In genomic region chr22:37672920-37673453, GRCh38 we compare ENCODE assay signal across 15 cellular contexts. TPM values are rescaled to one million over a fixed set of nuclear protein-coding genes. Genes with fewer than 3 reads are reported as not detected.
DNase-seq lines count a peak whose midpoint lies in the region; ATAC-seq, FAIRE-seq and TF ChIP-seq lines count a peak whose summit lies in the region.
"Had no signal": no experiment of that assay in that cellular context is flagged by ENCODE, and none has a peak within 500 bp of the region (broad histone marks: within the 10 kb centered on the region; RNA-seq: fewer than 3 reads in every experiment).

No MANE protein-coding gene starts in this region.

- no peak overlapping the region for H3K4me3 Mint-ChIP-seq in activated CD4-positive, alpha-beta T cell treated with anti-CD3 and anti-CD28 coated beads for 36 hours
- H3K4me3 Mint-ChIP-seq in stimulated activated naive CD8-positive, alpha-beta T cell treated with anti-CD3 and anti-CD28 coated beads, Interleukin-15, amount 100 ng/mL, for 72 hours = peak overlapping the region; percentile 55 to 68

- no peak for ATAC-seq in activated CD4-positive, alpha-beta T cell treated with anti-CD3 and anti-CD28 coated beads for 36 hours
- no peak for ATAC-seq in stimulated activated naive CD8-positive, alpha-beta T cell treated with anti-CD3 and anti-CD28 coated beads, Interleukin-15, amount 100 ng/mL, for 72 hours
- ATAC-seq: Right ventricle myocardium inferior had no signal

- CTCF ChIA-PET in activated CD4-positive, alpha-beta T cell treated with anti-CD3 and anti-CD28 coated beads for 36 hours (lab: Charles Lee) = interaction anchor here (0.5 to 5.7 kb wide), 7 partner anchors 8 to 49 kb away, joined by 3 to 36 read pairs (median 4); partner anchors contain the start of gene PDXP
- CTCF ChIA-PET in H1 (lab: Charles Lee; ENCODE audit: partially characterized antibody) = interaction anchor here (1.4 to 16.3 kb wide), 6 partner anchors 9 to 77 kb away, joined by 3 to 261 read pairs (median 12); partner anchors contain the start of genes PDXP and SH3BP1

- no peak overlapping the region for H4K5ac ChIP-seq in H1 (ENCODE audit: insufficient read length, low read depth, low read length)

- H2BK5ac ChIP-seq in H1 (ENCODE audit: low read depth, low read length) = no peak overlapping the region

- no peak overlapping the region for H2BK120ac ChIP-seq in H1 (replicated peaks; ENCODE audit: low read depth, low read length)

- DNase-seq in activated CD4-positive, alpha-beta T cell treated with anti-CD3 and anti-CD28 coated beads for 36 hours = peak; percentile 51
- no peak for DNase-seq in activated CD4-positive, alpha-beta T cell treated with anti-CD3 and anti-CD28 coated beads, Interleukin-2, amount 50 U/mL, for 1 hour
- DNase-seq in H1 (ENCODE audit: low read depth in 1 of 2, low spot score in 2 of 2) = no peak
- DNase-seq in stimulated activated naive CD8-positive, alpha-beta T cell treated with anti-CD3 and anti-CD28 coated beads, Interleukin-15, amount 100 ng/mL, for 72 hours = peak in 1 of 2 donors; percentile 25
- no peak for DNase-seq in midbrain (lab: John Stamatoyannopoulos, UW)
- DNase-seq in NCI-H187 treated with DMSO at 0.1 percent for 48 hours (lab: John Stamatoyannopoulos, UW) = no peak
- no peak for DNase-seq in stimulated activated CD4-positive, alpha-beta T cell treated with anti-CD3 and anti-CD28 coated beads, Interleukin-2, amount 100 ng/mL, for 48 hours
- DNase-seq: 8988T, foreskin fibroblast, NCI-H524 treated with DMSO at 0.1 percent for 48 hours, retina, substantia nigra had no signal

- peaks cover 7% of the 10 kb centered on the region for H3K36me3 Mint-ChIP-seq in activated CD4-positive, alpha-beta T cell treated with anti-CD3 and anti-CD28 coated beads for 36 hours (ENCODE audit: low read depth)

- H3K4me2 ChIP-seq in OCI-LY3 (ENCODE audit: low read length) (peak overlapping the region; percentile 27; the same call in 1 of the 2 replicates), H1 (ENCODE audit: insufficient read depth in 1 of 2, low read depth in 2 of 2, low read length in 2 of 2) (no peak overlapping the region)

- H3K56ac ChIP-seq in H1 (replicated peaks; ENCODE audit: insufficient read length, low read depth, low read length) = no peak overlapping the region

- peak overlapping the region; percentile 31 for H3K27ac Mint-ChIP-seq in activated CD4-positive, alpha-beta T cell treated with anti-CD3 and anti-CD28 coated beads for 36 hours
- no peak overlapping the region for H3K27ac Mint-ChIP-seq in stimulated activated naive CD8-positive, alpha-beta T cell treated with anti-CD3 and anti-CD28 coated beads, Interleukin-15, amount 100 ng/mL, for 72 hours

- no peak overlapping the region for H3K4ac ChIP-seq in H1 (replicated peaks; ENCODE audit: insufficient read length, low read depth, low read length)

- H3K4me1 ChIP-seq in OCI-LY3 (ENCODE audit: low read length) (peaks cover 31% of the 10 kb centered on the region), H1 (replicated peaks in 1 of 4; ENCODE audit: control insufficient read depth in 3 of 4, insufficient read depth in 4 of 4, low read length in 3 of 4) (peaks cover 0 to 19% (median 13%) of the 10 kb centered on the region in 4 experiments; a peak in 6 of 7 replicates)

- H2BK12ac ChIP-seq in H1 (ENCODE audit: low read depth, low read length) = no peak overlapping the region

- 78% methylated on average over 7 of the region's 11 CpGs; no CpG with 5 or more reads in 1 of the 2 experiments for WGBS in H1 (ENCODE audit: extremely low coverage in 1 of 2, insufficient coverage in 1 of 2, insufficient read length in 1 of 2, insufficient replicate concordance in 2 of 2, low coverage in 1 of 2, low lambda C conversion rate in 2 of 2, missing lambda C conversion rate in 1 of 2), 2 experiments

- no peaks in the 10 kb centered on the region for H3K9me3 ChIP-seq in OCI-LY3 (ENCODE audit: insufficient read depth, low read length)
- H3K9me3 ChIP-seq in H1 (ENCODE audit: insufficient read depth in 2 of 2, low read depth in 1 of 2, low read length in 1 of 2) = no peaks in the 10 kb centered on the region

- H4K8ac ChIP-seq in H1 (ENCODE audit: extremely low read depth, insufficient read depth, low read length) = no peak overlapping the region

- TF ChIP-seq EP300 in H1 (IDR thresholded peaks at IDR 0.05; ENCODE audit: borderline replicate concordance in 1 of 2, low read depth in 2 of 2, low read length in 2 of 2) = no peak

- H3K27me3 ChIP-seq in OCI-LY3 (ENCODE audit: low read depth, low read length) (no peaks in the 10 kb centered on the region), H1 (replicated peaks in 1 of 4; ENCODE audit: control insufficient read depth in 3 of 4, extremely low read depth in 1 of 4, insufficient read depth in 3 of 4, low read length in 3 of 4) (peaks cover 0 to 2% (median 0%) of the 10 kb centered on the region in 4 experiments; a peak in 1 of 7 replicates)

- intact Hi-C loops in activated CD4-positive, alpha-beta T cell treated with anti-CD3 and anti-CD28 coated beads for 36 hours (cut with DNase I, micrococcal nuclease) = loop anchor here in 1 of 2 experiments (10.0 kb wide), 1 partner anchor 1082 kb away; the partner anchor contains the start of gene SUN2

- H3K4me1 Mint-ChIP-seq in activated CD4-positive, alpha-beta T cell treated with anti-CD3 and anti-CD28 coated beads for 36 hours = peaks cover 62% of the 10 kb centered on the region
- peaks cover 77% of the 10 kb centered on the region for H3K4me1 Mint-ChIP-seq in stimulated activated naive CD8-positive, alpha-beta T cell treated with anti-CD3 and anti-CD28 coated beads, Interleukin-15, amount 100 ng/mL, for 72 hours

- H3K36me3 ChIP-seq in OCI-LY3 (replicated peaks; ENCODE audit: low read depth, low read length) (peaks cover 3% of the 10 kb centered on the region), H1 (ENCODE audit: control insufficient read depth in 2 of 4, insufficient read depth in 4 of 4, low read length in 3 of 4) (no peaks in the 10 kb centered on the region)

- TF ChIP-seq POLR2A in H1 (IDR thresholded peaks at IDR 0.05; ENCODE audit: control extremely low read depth in 1 of 2, low read depth in 2 of 2, low read length in 2 of 2) = no peak

- peaks cover 12% of the 10 kb centered on the region; the same call in 1 of the 2 replicates for H3K79me2 ChIP-seq in OCI-LY3 (ENCODE audit: low read length)
- 0 out of 4 replicates have a peak, but pooled peaks cover 0 to 2% of the 10 kb centered on the region in 2 experiments for H3K79me2 ChIP-seq in H1 (ENCODE audit: control insufficient read depth in 1 of 2, insufficient read depth in 2 of 2, low read length in 2 of 2)

- no peaks in the 10 kb centered on the region for H3K27me3 Mint-ChIP-seq in activated CD4-positive, alpha-beta T cell treated with anti-CD3 and anti-CD28 coated beads for 36 hours
- no peaks in the 10 kb centered on the region for H3K27me3 Mint-ChIP-seq in stimulated activated naive CD8-positive, alpha-beta T cell treated with anti-CD3 and anti-CD28 coated beads, Interleukin-15, amount 100 ng/mL, for 72 hours

- no peak overlapping the region for H4K91ac ChIP-seq in H1 (replicated peaks; ENCODE audit: insufficient read length, low read length)

- H2AFZ ChIP-seq in OCI-LY3 (ENCODE audit: low read depth, low read length) = no peak overlapping the region
- H2AFZ ChIP-seq in H1 (ENCODE audit: low read length) = no peak overlapping the region

- H2BK15ac ChIP-seq in H1 (ENCODE audit: low read length) = peak overlapping the region; percentile 81; the same call in 1 of the 2 replicates

- no peak overlapping the region; the same call in 1 of the 2 replicates for H2BK20ac ChIP-seq in H1 (ENCODE audit: low read length)

- H4K20me1 ChIP-seq in OCI-LY3 (ENCODE audit: insufficient read depth, low read length) = no peaks in the 10 kb centered on the region
- peaks cover 0 to 1% of the 10 kb centered on the region in 2 experiments for H4K20me1 ChIP-seq in H1 (replicated peaks in 1 of 2; ENCODE audit: control insufficient read depth in 1 of 2, insufficient read depth in 2 of 2, low read length in 2 of 2)

- no peak for TF ChIP-seq CTCF in OCI-LY3 (IDR thresholded peaks at IDR 0.05; ENCODE audit: low read depth, low read length)
- no peak for TF ChIP-seq CTCF in H1 (IDR thresholded peaks at IDR 0.05; ENCODE audit: control extremely low read depth in 1 of 3, insufficient read depth in 1 of 3, low read depth in 1 of 3, low read length in 3 of 3)

- POLR2A ChIA-PET in activated CD4-positive, alpha-beta T cell treated with anti-CD3 and anti-CD28 coated beads for 36 hours (lab: Charles Lee) = no interaction called here
- POLR2A ChIA-PET in H1 (lab: Charles Lee; ENCODE audit: partially characterized antibody) = interaction anchor here (1.6 to 3.5 kb wide), 3 partner anchors 8 to 14 kb away, joined by 9 to 17 read pairs (median 16); partner anchors contain the start of gene PDXP

- H3K4me3 ChIP-seq in OCI-LY3 (ENCODE audit: low read length) (no peak overlapping the region), H1 (ENCODE audit: extremely low read depth in 1 of 4, insufficient read depth in 2 of 4, low read depth in 3 of 4, low read length in 4 of 4) (no peak overlapping the region)

- H3K79me1 ChIP-seq in H1 (ENCODE audit: low read depth, low read length) = no peaks in the 10 kb centered on the region

- H3K27ac ChIP-seq in OCI-LY3 (ENCODE audit: low read length) (no peak overlapping the region), H1 (ENCODE audit: low read depth, low read length) (no peak overlapping the region)

- H3K9ac ChIP-seq in OCI-LY3 (ENCODE audit: low read length) (no peak overlapping the region), H1 (replicated peaks in 1 of 4; ENCODE audit: extremely low read depth in 1 of 4, low read depth in 3 of 4, low read length in 3 of 4) (no peak overlapping the region)

- no peak overlapping the region for H3K14ac ChIP-seq in H1 (ENCODE audit: insufficient read length)

- no peak overlapping the region; the same call in 1 of the 2 replicates for H3K18ac ChIP-seq in H1 (ENCODE audit: extremely low read depth, low read length)

- H2AK5ac ChIP-seq in H1 (ENCODE audit: low read depth, low read length) = no peak overlapping the region

- no peak for FAIRE-seq in H1 (lab: Jason Lieb, UNC)
- FAIRE-seq: astrocyte had no signal

- H3K23me2 ChIP-seq in H1 (ENCODE audit: low read depth, low read length) = peaks cover 2% of the 10 kb centered on the region; the same call in 1 of the 2 replicates

- no peak overlapping the region for H3K23ac ChIP-seq in H1 (ENCODE audit: insufficient read length)

- no peak for TF ChIP-seq RAD21 in H1 (IDR thresholded peaks at IDR 0.05 in 1 of 2, conservative IDR thresholded peaks at IDR 0.05 in 1 of 2; ENCODE audit: low read depth in 2 of 2, low read length in 2 of 2)

- no peaks in the 10 kb centered on the region for H3K9me3 Mint-ChIP-seq in activated CD4-positive, alpha-beta T cell treated with anti-CD3 and anti-CD28 coated beads for 36 hours (ENCODE audit: low read depth)
- H3K9me3 Mint-ChIP-seq in stimulated activated naive CD8-positive, alpha-beta T cell treated with anti-CD3 and anti-CD28 coated beads, Interleukin-15, amount 100 ng/mL, for 72 hours = no peaks in the 10 kb centered on the region

RNA-seq across cellular contexts. Expression of gene LGALS1, which starts 2.4 kb away (rescaled TPM):
- total RNA-seq in activated CD4-positive, alpha-beta T cell treated with anti-CD3 and anti-CD28 coated beads for 36 hours = 100 to 1,000 TPM; 522 to 663 TPM
- total RNA-seq in H1 (2021; fragmentation: NEBNext Ultra II Directional; extraction: Animal tissue kit (Norgen Biotek cat#: 25700)) = 12.0 and 14.9 TPM in 2 replicates
- polyA plus RNA-seq in H1 (2011; rRNA removed) = 92.4 and 101 TPM in 2 replicates
- polyA plus RNA-seq in H1 (2011; cell fraction: cytosol; rRNA removed) = 77.6 TPM
- polyA plus RNA-seq in H1 (2011; cell fraction: nucleus; rRNA removed) = 64.0 TPM
- 11.2 to 50.4 TPM (median 33.3 TPM) in 4 replicates for polyA plus RNA-seq in H1 (2012, experiment 1 of 2)
- 38.4 TPM for polyA plus RNA-seq in H1 (2012, experiment 2 of 2)
- 39.2 TPM for polyA plus RNA-seq in H1 (2013, experiment 1 of 2)
- 36.3 TPM for polyA plus RNA-seq in H1 (2013, experiment 2 of 2)
- 15.3 and 15.5 TPM in 2 replicates for polyA minus RNA-seq in H1 (2011; rRNA and poly(A)+ RNA removed)
- polyA minus RNA-seq in H1 (2011; cell fraction: cytosol; rRNA and poly(A)+ RNA removed) = 13.3 TPM
- 14.5 TPM for polyA minus RNA-seq in H1 (2011; cell fraction: nucleus; rRNA and poly(A)+ RNA removed)

RNA-seq across cellular contexts. Expression of gene NOL12, which starts 13.2 kb away (rescaled TPM):
- 10 to 100 TPM; 37.1 to 42.3 TPM for total RNA-seq in activated CD4-positive, alpha-beta T cell treated with anti-CD3 and anti-CD28 coated beads for 36 hours
- 26.7 and 28.3 TPM in 2 replicates for total RNA-seq in H1 (2021; fragmentation: NEBNext Ultra II Directional; extraction: Animal tissue kit (Norgen Biotek cat#: 25700))
- polyA plus RNA-seq in H1 (2011; rRNA removed) = 25.3 TPM in 2 replicates
- polyA plus RNA-seq in H1 (2011; cell fraction: cytosol; rRNA removed) = 40.9 TPM
- polyA plus RNA-seq in H1 (2011; cell fraction: nucleus; rRNA removed) = 43.6 TPM
- 19.3 to 37.0 TPM (median 34.3 TPM) in 4 replicates for polyA plus RNA-seq in H1 (2012, experiment 1 of 2)
- polyA plus RNA-seq in H1 (2012, experiment 2 of 2) = 27.9 TPM
- 27.9 TPM for polyA plus RNA-seq in H1 (2013, experiment 1 of 2)
- polyA plus RNA-seq in H1 (2013, experiment 2 of 2) = 24.0 TPM
- polyA minus RNA-seq in H1 (2011; rRNA and poly(A)+ RNA removed) = 8.3 and 9.6 TPM in 2 replicates
- 8.8 TPM for polyA minus RNA-seq in H1 (2011; cell fraction: cytosol; rRNA and poly(A)+ RNA removed)
- 16.7 TPM for polyA minus RNA-seq in H1 (2011; cell fraction: nucleus; rRNA and poly(A)+ RNA removed)

RNA-seq across cellular contexts. Expression of gene PDXP, which starts 14.5 kb away (rescaled TPM):
- total RNA-seq in activated CD4-positive, alpha-beta T cell treated with anti-CD3 and anti-CD28 coated beads for 36 hours = 10 to 100 TPM; 35.8 to 37.8 TPM
- total RNA-seq in H1 (2021; fragmentation: NEBNext Ultra II Directional; extraction: Animal tissue kit (Norgen Biotek cat#: 25700)) = 35.7 and 36.6 TPM in 2 replicates
- 67.7 and 74.8 TPM in 2 replicates for polyA plus RNA-seq in H1 (2011; rRNA removed)
- polyA plus RNA-seq in H1 (2011; cell fraction: cytosol; rRNA removed) = 47.4 TPM
- 60.6 TPM for polyA plus RNA-seq in H1 (2011; cell fraction: nucleus; rRNA removed)
- polyA plus RNA-seq in H1 (2012, experiment 1 of 2) = 33.3 to 46.0 TPM (median 43.7 TPM) in 4 replicates
- polyA plus RNA-seq in H1 (2012, experiment 2 of 2) = 66.6 TPM
- 33.9 TPM for polyA plus RNA-seq in H1 (2013, experiment 1 of 2)
- polyA plus RNA-seq in H1 (2013, experiment 2 of 2) = 31.0 TPM
- 31.8 and 36.4 TPM in 2 replicates for polyA minus RNA-seq in H1 (2011; rRNA and poly(A)+ RNA removed)
- polyA minus RNA-seq in H1 (2011; cell fraction: cytosol; rRNA and poly(A)+ RNA removed) = 30.2 TPM
- 13.4 TPM for polyA minus RNA-seq in H1 (2011; cell fraction: nucleus; rRNA and poly(A)+ RNA removed)

RNA-seq across cellular contexts. Expression of gene TRIOBP, which starts 23.9 kb away (rescaled TPM):
- 10 to 100 TPM; 23.3 to 26.1 TPM for total RNA-seq in activated CD4-positive, alpha-beta T cell treated with anti-CD3 and anti-CD28 coated beads for 36 hours
- total RNA-seq in H1 (2021; fragmentation: NEBNext Ultra II Directional; extraction: Animal tissue kit (Norgen Biotek cat#: 25700)) = 27.3 and 29.1 TPM in 2 replicates
- polyA plus RNA-seq in H1 (2011; rRNA removed) = 18.2 and 36.0 TPM in 2 replicates
- polyA plus RNA-seq in H1 (2011; cell fraction: cytosol; rRNA removed) = 27.6 TPM
- polyA plus RNA-seq in H1 (2011; cell fraction: nucleus; rRNA removed) = 40.4 TPM
- 23.3 to 41.8 TPM (median 38.0 TPM) in 4 replicates for polyA plus RNA-seq in H1 (2012, experiment 1 of 2)
- 19.8 TPM for polyA plus RNA-seq in H1 (2012, experiment 2 of 2)
- polyA plus RNA-seq in H1 (2013, experiment 1 of 2) = 27.4 TPM
- 25.9 TPM for polyA plus RNA-seq in H1 (2013, experiment 2 of 2)
- 43.1 and 47.6 TPM in 2 replicates for polyA minus RNA-seq in H1 (2011; rRNA and poly(A)+ RNA removed)
- 28.8 TPM for polyA minus RNA-seq in H1 (2011; cell fraction: cytosol; rRNA and poly(A)+ RNA removed)
- polyA minus RNA-seq in H1 (2011; cell fraction: nucleus; rRNA and poly(A)+ RNA removed) = 20.8 TPM

RNA-seq across cellular contexts. Expression of gene SH3BP1, which starts 33.5 kb away (rescaled TPM):
- 10 to 100 TPM; 86.5 to 98.2 TPM for total RNA-seq in activated CD4-positive, alpha-beta T cell treated with anti-CD3 and anti-CD28 coated beads for 36 hours
- 32.4 and 40.3 TPM in 2 replicates for total RNA-seq in H1 (2021; fragmentation: NEBNext Ultra II Directional; extraction: Animal tissue kit (Norgen Biotek cat#: 25700))
- 23.9 and 34.8 TPM in 2 replicates for polyA plus RNA-seq in H1 (2011; rRNA removed)
- polyA plus RNA-seq in H1 (2011; cell fraction: cytosol; rRNA removed) = 22.8 TPM
- 50.1 TPM for polyA plus RNA-seq in H1 (2011; cell fraction: nucleus; rRNA removed)
- polyA plus RNA-seq in H1 (2012, experiment 1 of 2) = 57.5 to 65.6 TPM (median 60.4 TPM) in 4 replicates
- polyA plus RNA-seq in H1 (2012, experiment 2 of 2) = 35.9 TPM
- 21.9 TPM for polyA plus RNA-seq in H1 (2013, experiment 1 of 2)
- polyA plus RNA-seq in H1 (2013, experiment 2 of 2) = 22.1 TPM
- polyA minus RNA-seq in H1 (2011; rRNA and poly(A)+ RNA removed) = 20.1 and 23.7 TPM in 2 replicates
- polyA minus RNA-seq in H1 (2011; cell fraction: cytosol; rRNA and poly(A)+ RNA removed) = 17.0 TPM
- 19.7 TPM for polyA minus RNA-seq in H1 (2011; cell fraction: nucleus; rRNA and poly(A)+ RNA removed)

Comparison
In these comparisons a context has a peak if more than half of its experiments do, and no peak if none do; other contexts are left out.
1. RNA of gene LGALS1, which starts 2.4 kb away (total RNA-seq): 522 to 663 TPM in activated CD4-positive, alpha-beta T cell treated with anti-CD3 and anti-CD28 coated beads for 36 hours; 12.0 to 14.9 TPM in H1; every median in the first group is over 10 times any median in the second.